15 cellular contexts compared by ENCODE assay signal in genomic region chr6:72959821-72960220, GRCh38.
"Had no signal": no experiment of that assay in that cellular context is flagged by ENCODE, and none has a peak within 500 bp of the region (broad histone marks: within the 10 kb centered on the region; RNA-seq: fewer than 3 reads in every experiment).

No MANE protein-coding gene starts in this region.

- H3K79me2 ChIP-seq: hepatocyte had no signal

- H3K4me3 ChIP-seq: hepatocyte, lung, thyroid gland had no signal

- H3K36me3 ChIP-seq: thyroid gland had no signal

- H3K27ac ChIP-seq: epithelial cell of prostate, hepatocyte had no signal

- H3K27me3 ChIP-seq: hepatocyte, thyroid gland had no signal

- H2AFZ ChIP-seq: hepatocyte had no signal

- ATAC-seq: activated CD8-positive, alpha-beta T cell treated with anti-CD3 and anti-CD28 coated beads, Interleukin-2, amount 10 ng/mL, durations not matched to agents 7 days and 5 days; right cardiac atrium; stimulated activated memory B cell treated with anti-CD40 and anti-IgM and Interleukin-4, amounts not matched to agents 10 μg/mL and 1 μg/mL and 100 μg/mL, for 72 hours had no signal

- H3K9me3 ChIP-seq: thyroid gland had no signal

- H3K4me2 ChIP-seq: hepatocyte had no signal

- DNase-seq: activated CD4-positive, alpha-beta T cell treated with anti-CD3 and anti-CD28 coated beads, Interleukin-2, amount 10 ng/mL, durations not matched to agents 24 days and 14 days; activated CD8-positive, alpha-beta T cell treated with anti-CD3 and anti-CD28 coated beads, Interleukin-2, amount 10 ng/mL, durations not matched to agents 7 days and 5 days; activated naive CD4-positive, alpha-beta T cell treated with anti-CD3 and anti-CD28 coated beads for 36 hours; activated T-cell treated with anti-CD3 and anti-CD28 coated beads, Interleukin-2, amount 50 U/mL, for 24 hours; anterior cingulate cortex; nephron progenitor cell; nucleus accumbens; right cardiac atrium; SIG-M5; stimulated activated CD4-positive, alpha-beta T cell treated with anti-CD3 and anti-CD28 coated beads, Interleukin-4, amount 100 ng/mL, for 4 hours; thyroid gland had no signal
